1 cellular context compared by ENCODE assay signal in genomic region chr17:79861371-79862216, GRCh38.
TF ChIP-seq lines count a peak whose summit lies in the region.

No MANE protein-coding gene starts in this region.

TF ChIP-seq in IMR-90, 13 proteins besides CTCF, POLR2A, EP300 and RAD21 (continued from another document):
- TF ChIP-seq RFX5 (IDR thresholded peaks at IDR 0.05; ENCODE audit: low read depth, low read length) (no peak), NFE2L2 (IDR thresholded peaks at IDR 0.05; ENCODE audit: low read depth, low read length) (no peak), SMC3 (IDR thresholded peaks at IDR 0.05; ENCODE audit: low read depth, low read length) (no peak), FOS (IDR thresholded peaks at IDR 0.05; ENCODE audit: low read depth, low read length) (no peak), MXI1 (IDR thresholded peaks at IDR 0.05; ENCODE audit: borderline replicate concordance, low read depth, low read length) (no peak)
TF ChIP-seq in IMR-90: peak in this region for 1.
